Comparison of ENCODE assay signal across 35 cellular contexts in the genomic region with DNA sequence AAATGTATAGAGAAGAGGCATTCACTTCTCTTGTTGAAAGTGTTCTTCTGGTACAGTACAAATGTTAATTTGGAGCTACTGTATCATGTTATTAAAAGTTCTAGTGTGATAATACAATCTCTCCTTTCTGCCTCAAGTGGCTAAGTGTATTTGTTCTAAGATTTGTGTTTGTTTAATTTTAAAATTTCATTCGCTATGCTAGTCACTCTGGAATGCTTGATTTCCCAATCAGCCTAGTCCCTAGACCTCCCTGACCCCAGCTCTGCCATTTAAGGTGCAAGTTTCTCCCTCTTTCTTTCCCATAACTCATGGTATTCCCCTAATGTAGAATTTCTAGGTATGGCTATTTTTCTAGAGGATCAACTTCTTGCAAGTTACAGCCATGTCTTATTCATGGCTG.
"Had no signal": no experiment of that assay in that cellular context is flagged by ENCODE, and none has a peak within 500 bp of the region (broad histone marks: within the 10 kb centered on the region; RNA-seq: fewer than 3 reads in every experiment).

No MANE protein-coding gene starts in this region.

- H3K9me3 ChIP-seq: body of pancreas, breast epithelium had no signal

- H3K36me3 Mint-ChIP-seq: activated CD4-positive, alpha-beta memory T cell treated with anti-CD3 and anti-CD28 coated beads for 36 hours; activated naive CD4-positive, alpha-beta T cell treated with anti-CD3 and anti-CD28 coated beads, Interleukin-2, amount 50 U/mL, for 72 hours; activated naive CD8-positive, alpha-beta T cell treated with anti-CD3 and anti-CD28 coated beads for 36 hours had no signal

- H3K4me1 ChIP-seq: body of pancreas, breast epithelium had no signal

- H3K27ac Mint-ChIP-seq: activated B cell treated with CpG ODN at 0.5 μM for 24 hours; activated CD4-positive, alpha-beta memory T cell treated with anti-CD3 and anti-CD28 coated beads for 36 hours; activated CD4-positive, alpha-beta T cell treated with anti-CD3 and anti-CD28 coated beads, Interleukin-2, amount 10 ng/mL, durations not matched to agents 24 days and 14 days; activated CD8-positive, alpha-beta T cell treated with anti-CD3 and anti-CD28 coated beads for 36 hours; activated naive CD4-positive, alpha-beta T cell treated with anti-CD3 and anti-CD28 coated beads for 36 hours; activated naive CD4-positive, alpha-beta T cell treated with anti-CD3 and anti-CD28 coated beads, Interleukin-2, amount 50 U/mL, for 72 hours; activated naive CD8-positive, alpha-beta T cell treated with anti-CD3 and anti-CD28 coated beads for 36 hours; activated T-helper 17 cell treated with anti-CD3 and anti-CD28 coated beads, Interleukin-2, amount 50 U/mL, for 72 hours; T-helper 1 cell treated with Interleukin-12 subunit alpha and Interleukin-12 subunit beta and Interleukin-4 antibody, amounts not matched to agents 30 μg/mL and 1 μg/mL, for 36 hours; T-helper 2 cell treated with Interferon-gamma antibody and Interleukin-4, amounts not matched to agents 5 μg/mL and 100 μg/mL, for 36 hours had no signal

- H3K36me3 ChIP-seq: brain microvascular endothelial cell, breast epithelium, cardiac muscle cell had no signal

- H3K27me3 Mint-ChIP-seq: activated B cell treated with CpG ODN at 0.5 μM for 24 hours; activated CD4-positive, alpha-beta memory T cell treated with anti-CD3 and anti-CD28 coated beads for 36 hours; activated CD4-positive, alpha-beta T cell treated with anti-CD3 and anti-CD28 coated beads, Interleukin-2, amount 10 ng/mL, durations not matched to agents 24 days and 14 days; activated CD8-positive, alpha-beta T cell treated with anti-CD3 and anti-CD28 coated beads for 36 hours; activated naive CD8-positive, alpha-beta T cell treated with anti-CD3 and anti-CD28 coated beads for 36 hours; activated T-helper 17 cell treated with anti-CD3 and anti-CD28 coated beads, Interleukin-2, amount 50 U/mL, for 72 hours; central memory CD8-positive, alpha-beta T cell had no signal

- DNase-seq: activated B cell treated with CpG ODN at 0.5 μM for 24 hours; activated CD4-positive, alpha-beta memory T cell treated with anti-CD3 and anti-CD28 coated beads for 36 hours; activated CD4-positive, alpha-beta T cell treated with anti-CD3 and anti-CD28 coated beads for 4 hours; activated CD4-positive, alpha-beta T cell treated with anti-CD3 and anti-CD28 coated beads, Interleukin-2, amount 10 ng/mL, durations not matched to agents 24 days and 14 days; activated CD4-positive, alpha-beta T cell treated with anti-CD3 and anti-CD28 coated beads, Interleukin-2, amount 50 U/mL, for 1 hour; activated CD4-positive, alpha-beta T cell treated with anti-CD3 and anti-CD28 coated beads, Interleukin-2, amount 50 U/mL, for 4 hours; activated CD4-positive, CD25-positive, alpha-beta regulatory T cell treated with anti-CD3 and anti-CD28 coated beads, Interleukin-2, amount 50 U/mL, for 72 hours; activated CD8-positive, alpha-beta memory T cell treated with anti-CD3 and anti-CD28 coated beads, Interleukin-2, amount 50 U/mL, for 4 hours; activated CD8-positive, alpha-beta T cell treated with anti-CD3 and anti-CD28 coated beads for 36 hours; activated effector memory CD4-positive, alpha-beta T cell treated with anti-CD3 and anti-CD28 coated beads, Interleukin-2, amount 50 U/mL, for 16 hours; activated gamma-delta T cell treated with Interleukin-2 at 50 U/mL for 16 hours; activated naive CD4-positive, alpha-beta T cell; activated naive CD4-positive, alpha-beta T cell treated with anti-CD3 and anti-CD28 coated beads for 36 hours; activated naive CD4-positive, alpha-beta T cell treated with anti-CD3 and anti-CD28 coated beads, Interleukin-2, amount 50 U/mL, for 16 hours; activated naive CD8-positive, alpha-beta T cell treated with anti-CD3 and anti-CD28 coated beads for 36 hours; activated T-cell treated with anti-CD3 and anti-CD28 coated beads for 4 hours; activated T-cell treated with anti-CD3 and anti-CD28 coated beads, Interleukin-2, amount 50 U/mL, for 1 hour; activated T-cell treated with anti-CD3 and anti-CD28 coated beads, Interleukin-2, amount 50 U/mL, for 4 hours; amniotic stem cell; aorta; body of pancreas; brain microvascular endothelial cell; caudate nucleus; cerebellar nuclear complex; T-helper 1 cell; T-helper 2 cell; T-helper 9 cell had no signal

- H3K27ac ChIP-seq: body of pancreas, brain microvascular endothelial cell, breast epithelium, cardiac muscle cell, VCaP had no signal

- H3K4me3 ChIP-seq: body of pancreas, breast epithelium, cardiac muscle cell had no signal

- H3K27me3 ChIP-seq: body of pancreas, brain microvascular endothelial cell, breast epithelium had no signal

- H3K9me3 Mint-ChIP-seq: activated B cell treated with CpG ODN at 0.5 μM for 24 hours; activated CD4-positive, alpha-beta T cell treated with anti-CD3 and anti-CD28 coated beads, Interleukin-2, amount 10 ng/mL, durations not matched to agents 24 days and 14 days; activated CD8-positive, alpha-beta T cell treated with anti-CD3 and anti-CD28 coated beads for 36 hours; activated naive CD8-positive, alpha-beta T cell treated with anti-CD3 and anti-CD28 coated beads for 36 hours; T-helper 1 cell treated with Interleukin-12 subunit alpha and Interleukin-12 subunit beta and Interleukin-4 antibody, amounts not matched to agents 30 μg/mL and 1 μg/mL, for 36 hours; T-helper 2 cell treated with Interferon-gamma antibody and Interleukin-4, amounts not matched to agents 5 μg/mL and 100 μg/mL, for 36 hours had no signal

- H3K4me1 Mint-ChIP-seq: activated B cell treated with CpG ODN at 0.5 μM for 24 hours; activated CD4-positive, alpha-beta T cell treated with anti-CD3 and anti-CD28 coated beads, Interleukin-2, amount 10 ng/mL, durations not matched to agents 24 days and 14 days; activated naive CD8-positive, alpha-beta T cell treated with anti-CD3 and anti-CD28 coated beads for 36 hours; activated T-helper 17 cell treated with anti-CD3 and anti-CD28 coated beads, Interleukin-2, amount 50 U/mL, for 72 hours; central memory CD8-positive, alpha-beta T cell had no signal

- ATAC-seq: activated CD8-positive, alpha-beta T cell treated with anti-CD3 and anti-CD28 coated beads for 36 hours; activated naive CD4-positive, alpha-beta T cell treated with anti-CD3 and anti-CD28 coated beads, Interleukin-2, amount 50 U/mL, for 72 hours; activated T-cell treated with anti-CD3 and anti-CD28 coated beads, Interleukin-2, amount 50 U/mL, for 4 hours; activated T-helper 17 cell treated with anti-CD3 and anti-CD28 coated beads, Interleukin-2, amount 50 U/mL, for 72 hours; body of pancreas had no signal

- H3K4me3 Mint-ChIP-seq: activated B cell treated with CpG ODN at 0.5 μM for 24 hours; activated CD4-positive, alpha-beta memory T cell treated with anti-CD3 and anti-CD28 coated beads for 36 hours; activated CD4-positive, alpha-beta T cell treated with anti-CD3 and anti-CD28 coated beads, Interleukin-2, amount 10 ng/mL, durations not matched to agents 24 days and 14 days; activated CD8-positive, alpha-beta T cell treated with anti-CD3 and anti-CD28 coated beads for 36 hours; activated naive CD4-positive, alpha-beta T cell treated with anti-CD3 and anti-CD28 coated beads for 36 hours; activated naive CD8-positive, alpha-beta T cell treated with anti-CD3 and anti-CD28 coated beads for 36 hours; activated T-cell treated with anti-CD3 and anti-CD28 coated beads, Interleukin-2, amount 50 U/mL, for 4 hours; activated T-helper 17 cell treated with anti-CD3 and anti-CD28 coated beads, Interleukin-2, amount 50 U/mL, for 72 hours; central memory CD8-positive, alpha-beta T cell; T-helper 1 cell treated with Interleukin-12 subunit alpha and Interleukin-12 subunit beta and Interleukin-4 antibody, amounts not matched to agents 30 μg/mL and 1 μg/mL, for 36 hours; T-helper 2 cell treated with Interferon-gamma antibody and Interleukin-4, amounts not matched to agents 5 μg/mL and 100 μg/mL, for 36 hours had no signal
